Comparison of ENCODE assay signal across 1 cellular context in the genomic region with DNA sequence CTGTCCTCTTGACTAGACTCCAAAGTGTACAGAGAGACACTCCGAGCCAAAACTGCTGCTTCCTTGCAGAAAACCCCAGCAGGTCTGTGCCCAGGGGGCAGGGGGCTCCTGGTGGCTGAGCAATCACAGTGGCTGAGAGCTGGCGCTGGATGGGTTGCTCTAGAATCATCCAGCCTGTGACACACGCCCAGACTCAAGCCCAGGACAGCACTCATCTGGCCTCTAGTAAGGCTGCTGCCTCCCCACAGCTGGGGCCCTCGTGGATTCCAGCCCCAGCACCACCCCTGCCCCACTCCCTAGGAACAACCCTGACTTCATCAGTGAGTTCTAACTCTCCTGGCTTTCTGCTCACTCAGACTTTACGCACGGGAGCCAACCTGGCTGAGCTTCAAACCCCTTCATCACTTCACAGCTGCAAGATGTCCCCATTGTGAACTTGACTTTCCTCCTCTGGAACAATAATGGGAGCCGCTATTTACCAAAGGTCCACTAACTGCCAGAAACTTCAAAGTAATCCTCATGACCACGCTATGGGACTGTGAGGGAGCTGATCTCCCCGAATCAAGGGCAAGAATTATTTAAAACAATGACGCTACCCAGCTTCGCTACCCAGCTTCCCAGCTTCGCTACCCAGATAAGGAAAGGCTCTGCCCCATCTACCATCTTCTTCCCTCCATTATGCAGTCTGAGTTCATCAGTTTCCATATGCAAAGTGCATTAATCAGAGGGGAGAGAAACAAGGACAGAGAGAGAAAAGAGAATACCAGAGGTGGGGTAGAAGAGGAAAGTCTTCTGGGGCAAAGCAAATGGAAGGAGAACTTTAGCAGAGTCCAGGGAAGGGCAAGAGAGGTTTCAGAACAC.
A peak's percentile ranks its signal among the peaks of the same experiment; 100 is the strongest.
TF ChIP-seq lines count a peak whose summit lies in the region.

No MANE protein-coding gene starts in this region.

TF ChIP-seq in HepG2, 621 proteins besides CTCF, POLR2A, EP300 and RAD21 (continued from another document):
- TF ChIP-seq, protein P1, sequence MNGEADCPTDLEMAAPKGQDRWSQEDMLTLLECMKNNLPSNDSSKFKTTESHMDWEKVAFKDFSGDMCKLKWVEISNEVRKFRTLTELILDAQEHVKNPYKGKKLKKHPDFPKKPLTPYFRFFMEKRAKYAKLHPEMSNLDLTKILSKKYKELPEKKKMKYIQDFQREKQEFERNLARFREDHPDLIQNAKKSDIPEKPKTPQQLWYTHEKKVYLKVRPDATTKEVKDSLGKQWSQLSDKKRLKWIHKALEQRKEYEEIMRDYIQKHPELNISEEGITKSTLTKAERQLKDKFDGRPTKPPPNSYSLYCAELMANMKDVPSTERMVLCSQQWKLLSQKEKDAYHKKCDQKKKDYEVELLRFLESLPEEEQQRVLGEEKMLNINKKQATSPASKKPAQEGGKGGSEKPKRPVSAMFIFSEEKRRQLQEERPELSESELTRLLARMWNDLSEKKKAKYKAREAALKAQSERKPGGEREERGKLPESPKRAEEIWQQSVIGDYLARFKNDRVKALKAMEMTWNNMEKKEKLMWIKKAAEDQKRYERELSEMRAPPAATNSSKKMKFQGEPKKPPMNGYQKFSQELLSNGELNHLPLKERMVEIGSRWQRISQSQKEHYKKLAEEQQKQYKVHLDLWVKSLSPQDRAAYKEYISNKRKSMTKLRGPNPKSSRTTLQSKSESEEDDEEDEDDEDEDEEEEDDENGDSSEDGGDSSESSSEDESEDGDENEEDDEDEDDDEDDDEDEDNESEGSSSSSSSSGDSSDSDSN (CRISPR knock-in tag; IDR thresholded peaks at IDR 0.05): no peak
- no peak for TF ChIP-seq ZNF33B (CRISPR knock-in tag; IDR thresholded peaks at IDR 0.05)
- TF ChIP-seq, protein P2, sequence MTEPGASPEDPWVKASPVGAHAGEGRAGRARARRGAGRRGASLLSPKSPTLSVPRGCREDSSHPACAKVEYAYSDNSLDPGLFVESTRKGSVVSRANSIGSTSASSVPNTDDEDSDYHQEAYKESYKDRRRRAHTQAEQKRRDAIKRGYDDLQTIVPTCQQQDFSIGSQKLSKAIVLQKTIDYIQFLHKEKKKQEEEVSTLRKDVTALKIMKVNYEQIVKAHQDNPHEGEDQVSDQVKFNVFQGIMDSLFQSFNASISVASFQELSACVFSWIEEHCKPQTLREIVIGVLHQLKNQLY (CRISPR knock-in tag; IDR thresholded peaks at IDR 0.05): peak; percentile 60; the same call in 1 of the 2 replicates
- TF ChIP-seq, protein P3, sequence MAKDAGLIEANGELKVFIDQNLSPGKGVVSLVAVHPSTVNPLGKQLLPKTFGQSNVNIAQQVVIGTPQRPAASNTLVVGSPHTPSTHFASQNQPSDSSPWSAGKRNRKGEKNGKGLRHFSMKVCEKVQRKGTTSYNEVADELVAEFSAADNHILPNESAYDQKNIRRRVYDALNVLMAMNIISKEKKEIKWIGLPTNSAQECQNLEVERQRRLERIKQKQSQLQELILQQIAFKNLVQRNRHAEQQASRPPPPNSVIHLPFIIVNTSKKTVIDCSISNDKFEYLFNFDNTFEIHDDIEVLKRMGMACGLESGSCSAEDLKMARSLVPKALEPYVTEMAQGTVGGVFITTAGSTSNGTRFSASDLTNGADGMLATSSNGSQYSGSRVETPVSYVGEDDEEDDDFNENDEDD (CRISPR knock-in tag; IDR thresholded peaks at IDR 0.05; ENCODE audit: borderline replicate concordance): peak; percentile 23; the same call in 1 of the 2 replicates
- TF ChIP-seq, protein P4, sequence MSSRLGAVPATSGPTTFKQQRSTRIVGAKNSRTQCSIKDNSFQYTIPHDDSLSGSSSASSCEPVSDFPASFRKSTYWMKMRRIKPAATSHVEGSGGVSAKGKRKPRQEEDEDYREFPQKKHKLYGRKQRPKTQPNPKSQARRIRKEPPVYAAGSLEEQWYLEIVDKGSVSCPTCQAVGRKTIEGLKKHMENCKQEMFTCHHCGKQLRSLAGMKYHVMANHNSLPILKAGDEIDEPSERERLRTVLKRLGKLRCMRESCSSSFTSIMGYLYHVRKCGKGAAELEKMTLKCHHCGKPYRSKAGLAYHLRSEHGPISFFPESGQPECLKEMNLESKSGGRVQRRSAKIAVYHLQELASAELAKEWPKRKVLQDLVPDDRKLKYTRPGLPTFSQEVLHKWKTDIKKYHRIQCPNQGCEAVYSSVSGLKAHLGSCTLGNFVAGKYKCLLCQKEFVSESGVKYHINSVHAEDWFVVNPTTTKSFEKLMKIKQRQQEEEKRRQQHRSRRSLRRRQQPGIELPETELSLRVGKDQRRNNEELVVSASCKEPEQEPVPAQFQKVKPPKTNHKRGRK (CRISPR knock-in tag; IDR thresholded peaks at IDR 0.05): no peak
- TF ChIP-seq, protein P5, sequence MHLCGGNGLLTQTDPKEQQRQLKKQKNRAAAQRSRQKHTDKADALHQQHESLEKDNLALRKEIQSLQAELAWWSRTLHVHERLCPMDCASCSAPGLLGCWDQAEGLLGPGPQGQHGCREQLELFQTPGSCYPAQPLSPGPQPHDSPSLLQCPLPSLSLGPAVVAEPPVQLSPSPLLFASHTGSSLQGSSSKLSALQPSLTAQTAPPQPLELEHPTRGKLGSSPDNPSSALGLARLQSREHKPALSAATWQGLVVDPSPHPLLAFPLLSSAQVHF (CRISPR knock-in tag; IDR thresholded peaks at IDR 0.05): no peak
- no peak for TF ChIP-seq MZF1 (CRISPR knock-in tag; IDR thresholded peaks at IDR 0.05; ENCODE audit: borderline replicate concordance)
- peak; percentile 14 for TF ChIP-seq ZEB1 (IDR thresholded peaks at IDR 0.05; ENCODE audit: insufficient replicate concordance, low read depth)
- 0 out of 2 replicates have a peak, but pooled peaks have one; percentile 27 for TF ChIP-seq PRMT3 (CRISPR knock-in tag; IDR thresholded peaks at IDR 0.05; ENCODE audit: borderline replicate concordance, low read depth)
- TF ChIP-seq ZNF24 (IDR thresholded peaks at IDR 0.05): no peak
- TF ChIP-seq, protein P6, sequence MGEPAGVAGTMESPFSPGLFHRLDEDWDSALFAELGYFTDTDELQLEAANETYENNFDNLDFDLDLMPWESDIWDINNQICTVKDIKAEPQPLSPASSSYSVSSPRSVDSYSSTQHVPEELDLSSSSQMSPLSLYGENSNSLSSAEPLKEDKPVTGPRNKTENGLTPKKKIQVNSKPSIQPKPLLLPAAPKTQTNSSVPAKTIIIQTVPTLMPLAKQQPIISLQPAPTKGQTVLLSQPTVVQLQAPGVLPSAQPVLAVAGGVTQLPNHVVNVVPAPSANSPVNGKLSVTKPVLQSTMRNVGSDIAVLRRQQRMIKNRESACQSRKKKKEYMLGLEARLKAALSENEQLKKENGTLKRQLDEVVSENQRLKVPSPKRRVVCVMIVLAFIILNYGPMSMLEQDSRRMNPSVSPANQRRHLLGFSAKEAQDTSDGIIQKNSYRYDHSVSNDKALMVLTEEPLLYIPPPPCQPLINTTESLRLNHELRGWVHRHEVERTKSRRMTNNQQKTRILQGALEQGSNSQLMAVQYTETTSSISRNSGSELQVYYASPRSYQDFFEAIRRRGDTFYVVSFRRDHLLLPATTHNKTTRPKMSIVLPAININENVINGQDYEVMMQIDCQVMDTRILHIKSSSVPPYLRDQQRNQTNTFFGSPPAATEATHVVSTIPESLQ (CRISPR knock-in tag; conservative IDR thresholded peaks at IDR 0.05): no peak
- TF ChIP-seq ZNF607 (CRISPR knock-in tag; IDR thresholded peaks at IDR 0.05; ENCODE audit: borderline replicate concordance): no peak
- 0 out of 2 replicates have a peak, but pooled peaks have one; percentile 40 for TF ChIP-seq CCDC6 (CRISPR knock-in tag; IDR thresholded peaks at IDR 0.05)
- no peak for TF ChIP-seq SATB2 (CRISPR knock-in tag; IDR thresholded peaks at IDR 0.05)
- 0 out of 2 replicates have a peak, but pooled peaks have one; percentile 37 for TF ChIP-seq ZNF761 (CRISPR knock-in tag; conservative IDR thresholded peaks at IDR 0.05)
- peak; percentile 71 for TF ChIP-seq HNF4A (CRISPR knock-in tag; IDR thresholded peaks at IDR 0.05)
- TF ChIP-seq KDM2A (CRISPR knock-in tag; IDR thresholded peaks at IDR 0.05; ENCODE audit: borderline replicate concordance, low read depth): 0 out of 2 replicates have a peak, but pooled peaks have one; percentile 13
- peak; percentile 68 for TF ChIP-seq HDAC2 (CRISPR knock-in tag; IDR thresholded peaks at IDR 0.05)
- peak; percentile 28; the same call in 1 of the 2 replicates for TF ChIP-seq HDAC1 (CRISPR knock-in tag; IDR thresholded peaks at IDR 0.05)
- no peak for TF ChIP-seq ZNF451 (CRISPR knock-in tag; IDR thresholded peaks at IDR 0.05)
- TF ChIP-seq, protein P7, sequence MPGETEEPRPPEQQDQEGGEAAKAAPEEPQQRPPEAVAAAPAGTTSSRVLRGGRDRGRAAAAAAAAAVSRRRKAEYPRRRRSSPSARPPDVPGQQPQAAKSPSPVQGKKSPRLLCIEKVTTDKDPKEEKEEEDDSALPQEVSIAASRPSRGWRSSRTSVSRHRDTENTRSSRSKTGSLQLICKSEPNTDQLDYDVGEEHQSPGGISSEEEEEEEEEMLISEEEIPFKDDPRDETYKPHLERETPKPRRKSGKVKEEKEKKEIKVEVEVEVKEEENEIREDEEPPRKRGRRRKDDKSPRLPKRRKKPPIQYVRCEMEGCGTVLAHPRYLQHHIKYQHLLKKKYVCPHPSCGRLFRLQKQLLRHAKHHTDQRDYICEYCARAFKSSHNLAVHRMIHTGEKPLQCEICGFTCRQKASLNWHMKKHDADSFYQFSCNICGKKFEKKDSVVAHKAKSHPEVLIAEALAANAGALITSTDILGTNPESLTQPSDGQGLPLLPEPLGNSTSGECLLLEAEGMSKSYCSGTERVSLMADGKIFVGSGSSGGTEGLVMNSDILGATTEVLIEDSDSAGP (CRISPR knock-in tag; IDR thresholded peaks at IDR 0.05; ENCODE audit: borderline replicate concordance): peak; percentile 61; the same call in 1 of the 2 replicates
- TF ChIP-seq NAIF1 (CRISPR knock-in tag; IDR thresholded peaks at IDR 0.05; ENCODE audit: borderline replicate concordance): no peak
- no peak for TF ChIP-seq ZNF251 (CRISPR knock-in tag; IDR thresholded peaks at IDR 0.05)
- no peak for TF ChIP-seq ZNF549 (CRISPR knock-in tag; IDR thresholded peaks at IDR 0.05)
- peak; percentile 45; the same call in 1 of the 2 replicates for TF ChIP-seq GFI1 (CRISPR knock-in tag; IDR thresholded peaks at IDR 0.05; ENCODE audit: borderline replicate concordance)
- TF ChIP-seq ZNF12 (CRISPR knock-in tag; IDR thresholded peaks at IDR 0.05): peak; percentile 64; the same call in 1 of the 2 replicates
- TF ChIP-seq MED1 (CRISPR knock-in tag; IDR thresholded peaks at IDR 0.05): 0 out of 2 replicates have a peak, but pooled peaks have one; percentile 44
- TF ChIP-seq ZBTB1 (CRISPR knock-in tag; IDR thresholded peaks at IDR 0.05; ENCODE audit: borderline replicate concordance): no peak
- TF ChIP-seq DPF2 (CRISPR knock-in tag; IDR thresholded peaks at IDR 0.05; ENCODE audit: borderline replicate concordance, low read depth): no peak
- TF ChIP-seq MYNN (CRISPR knock-in tag; IDR thresholded peaks at IDR 0.05; ENCODE audit: low read depth): no peak
- no peak for TF ChIP-seq ETV5 (CRISPR knock-in tag; IDR thresholded peaks at IDR 0.05; ENCODE audit: borderline replicate concordance)
- TF ChIP-seq NFATC3 (CRISPR knock-in tag; IDR thresholded peaks at IDR 0.05): no peak
- 0 out of 2 replicates have a peak, but pooled peaks have one; percentile 53 for TF ChIP-seq SRY (CRISPR knock-in tag; IDR thresholded peaks at IDR 0.05)
- no peak for TF ChIP-seq ZMAT3 (CRISPR knock-in tag; conservative IDR thresholded peaks at IDR 0.05)
- TF ChIP-seq TAF1 (CRISPR knock-in tag; IDR thresholded peaks at IDR 0.05): no peak
- no peak for TF ChIP-seq MAFG (CRISPR knock-in tag; IDR thresholded peaks at IDR 0.05)
- TF ChIP-seq FOXK2 (IDR thresholded peaks at IDR 0.05): no peak
- TF ChIP-seq AGO2 (optimal IDR thresholded peaks at IDR 0.05; ENCODE audit: low read depth, low read length): no peak
- TF ChIP-seq ZNF878 (CRISPR knock-in tag; IDR thresholded peaks at IDR 0.05): 0 out of 2 replicates have a peak, but pooled peaks have one; percentile 19
- peak; percentile 87; the same call in 1 of the 2 replicates for TF ChIP-seq NCOR1 (IDR thresholded peaks at IDR 0.05; ENCODE audit: borderline replicate concordance, low read length)
- TF ChIP-seq ZFAT (CRISPR knock-in tag; conservative IDR thresholded peaks at IDR 0.05): no peak
- no peak for TF ChIP-seq REPIN1 (CRISPR knock-in tag; IDR thresholded peaks at IDR 0.05; ENCODE audit: borderline replicate concordance, low read depth)
- TF ChIP-seq, protein P8, sequence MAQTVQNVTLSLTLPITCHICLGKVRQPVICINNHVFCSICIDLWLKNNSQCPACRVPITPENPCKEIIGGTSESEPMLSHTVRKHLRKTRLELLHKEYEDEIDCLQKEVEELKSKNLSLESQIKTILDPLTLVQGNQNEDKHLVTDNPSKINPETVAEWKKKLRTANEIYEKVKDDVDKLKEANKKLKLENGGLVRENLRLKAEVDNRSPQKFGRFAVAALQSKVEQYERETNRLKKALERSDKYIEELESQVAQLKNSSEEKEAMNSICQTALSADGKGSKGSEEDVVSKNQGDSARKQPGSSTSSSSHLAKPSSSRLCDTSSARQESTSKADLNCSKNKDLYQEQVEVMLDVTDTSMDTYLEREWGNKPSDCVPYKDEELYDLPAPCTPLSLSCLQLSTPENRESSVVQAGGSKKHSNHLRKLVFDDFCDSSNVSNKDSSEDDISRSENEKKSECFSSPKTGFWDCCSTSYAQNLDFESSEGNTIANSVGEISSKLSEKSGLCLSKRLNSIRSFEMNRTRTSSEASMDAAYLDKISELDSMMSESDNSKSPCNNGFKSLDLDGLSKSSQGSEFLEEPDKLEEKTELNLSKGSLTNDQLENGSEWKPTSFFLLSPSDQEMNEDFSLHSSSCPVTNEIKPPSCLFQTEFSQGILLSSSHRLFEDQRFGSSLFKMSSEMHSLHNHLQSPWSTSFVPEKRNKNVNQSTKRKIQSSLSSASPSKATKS (CRISPR knock-in tag; IDR thresholded peaks at IDR 0.05): no peak
TF ChIP-seq in HepG2: peak in this region for 102.
